Comparison of ENCODE assay signal across 35 cellular contexts in the genomic region with DNA sequence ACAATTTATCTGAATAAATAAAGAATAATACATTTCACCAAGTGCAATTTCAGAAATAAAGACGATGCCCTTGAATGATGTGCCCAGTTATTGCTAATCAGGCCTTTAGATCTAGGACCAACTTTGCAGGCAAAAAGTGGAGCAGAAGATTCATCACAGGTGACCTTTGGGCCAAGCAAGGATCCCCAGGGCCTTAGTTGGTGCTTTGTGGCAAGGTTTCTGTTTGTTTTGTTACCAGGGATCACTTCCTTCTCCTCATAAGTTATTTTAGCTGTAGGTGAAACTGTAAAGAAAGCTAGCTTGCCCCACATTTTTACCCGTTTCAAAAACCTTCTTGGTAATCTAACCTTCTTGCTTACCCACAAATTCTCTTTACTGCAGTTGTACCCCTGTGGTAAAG.
"Had no signal": no experiment of that assay in that cellular context is flagged by ENCODE, and none has a peak within 500 bp of the region (broad histone marks: within the 10 kb centered on the region; RNA-seq: fewer than 3 reads in every experiment).

No MANE protein-coding gene starts in this region.

- H3K36me3 ChIP-seq: MG63 had no signal

- DNase-seq: Karpas-422, Kasumi-1, KG1, MG63, MV-4-11, NCI-H1048, NCI-H1092, NCI-H1092 treated with DMSO at 0.1 percent for 48 hours, NCI-H1105, NCI-H1105 treated with DMSO at 0.1 percent for 48 hours, NCI-H1417, NCI-H1417 treated with DMSO at 0.1 percent for 48 hours, NCI-H1436, NCI-H1436 treated with DMSO at 0.1 percent for 48 hours, NCI-H146, NCI-H1694, NCI-H1694 treated with DMSO at 0.1 percent for 48 hours, NCI-H187, NCI-H187 treated with DMSO at 0.1 percent for 48 hours, NCI-H1930, NCI-H2029, NCI-H2029 treated with DMSO at 0.1 percent for 48 hours, NCI-H2081, NCI-H2081 treated with DMSO at 0.1 percent for 48 hours, NCI-H2107, NCI-H2171, NCI-H2171 treated with DMSO at 0.1 percent for 48 hours, NCI-H2227 treated with DMSO at 0.1 percent for 48 hours, NCI-H226, NCI-H345, NCI-H446, NCI-H446 treated with DMSO at 0.1 percent for 48 hours, NCI-H510A, NCI-H510A treated with DMSO at 0.1 percent for 48 hours had no signal

- H3K4me2 ChIP-seq: KMS-11 had no signal

- H3K27me3 ChIP-seq: MG63 had no signal

- H3K27ac ChIP-seq: KMS-11 had no signal

- H3K9ac ChIP-seq: KMS-11 had no signal

- H3K4me3 ChIP-seq: MG63 had no signal

- H3K9me3 ChIP-seq: MG63 had no signal
